16 cellular contexts compared by ENCODE assay signal in genomic region chr6:42251500-42251899, GRCh38. TPM values are rescaled to one million over a fixed set of nuclear protein-coding genes. Genes with fewer than 3 reads are reported as not detected.
DNase-seq lines count a peak whose midpoint lies in the region; ATAC-seq and TF ChIP-seq lines count a peak whose summit lies in the region.
"Had no signal": no experiment of that assay in that cellular context is flagged by ENCODE, and none has a peak within 500 bp of the region (broad histone marks: within the 10 kb centered on the region; RNA-seq: fewer than 3 reads in every experiment).

No MANE protein-coding gene starts in this region.

- H3K27ac ChIP-seq in SK-N-SH (ENCODE audit: low read depth in 2 of 2, low read length in 1 of 2): peak overlapping the region in 1 of 2 experiments; percentile 78; a peak in 2 of 4 replicates
- no peak overlapping the region for H3K27ac ChIP-seq in body of pancreas
- H3K27ac ChIP-seq in left lung: no peak overlapping the region
- H3K27ac ChIP-seq in vagina: peak overlapping the region; percentile 76
- H3K27ac ChIP-seq: KMS-11, tibial artery had no signal

- intact Hi-C loops in body of pancreas (cut with DNase I) (no loop called here), left lung (cut with DNase I) (no loop called here), vagina (cut with DNase I) (no loop called here)

- H3K4me1 ChIP-seq in SK-N-SH (ENCODE audit: control insufficient read depth in 1 of 2, insufficient read depth in 2 of 2, low read depth in 1 of 2, low read length in 1 of 2): peaks cover 12 to 21% of the 10 kb centered on the region in 2 experiments; a peak in 1 of 4 replicates
- peaks cover 13% of the 10 kb centered on the region for H3K4me1 ChIP-seq in body of pancreas
- peaks cover 7 to 10% of the 10 kb centered on the region in 2 donors for H3K4me1 ChIP-seq in left lung
- peaks cover 31% of the 10 kb centered on the region for H3K4me1 ChIP-seq in vagina

- TF ChIP-seq CTCF in SK-N-SH (IDR thresholded peaks at IDR 0.05): no peak
- no peak for TF ChIP-seq CTCF in body of pancreas (IDR thresholded peaks at IDR 0.05)
- no peak for TF ChIP-seq CTCF in left lung (IDR thresholded peaks at IDR 0.05)
- TF ChIP-seq CTCF in vagina (IDR thresholded peaks at IDR 0.05): no peak

- H3K27me3 ChIP-seq in SK-N-SH (ENCODE audit: insufficient read depth) (no peaks in the 10 kb centered on the region), body of pancreas (no peaks in the 10 kb centered on the region), left lung (no peaks in the 10 kb centered on the region), vagina (no peaks in the 10 kb centered on the region)
- H3K27me3 ChIP-seq: dorsolateral prefrontal cortex, tibial artery had no signal

- no peak overlapping the region for H2AFZ ChIP-seq in SK-N-SH (ENCODE audit: low read depth)

- WGBS in SK-N-SH (ENCODE audit: low lambda C conversion rate): 100% methylated on average over 1 of the region's 1 CpG
- WGBS in body of pancreas, 2 donors: 83 to 87% methylated on average over 1 of the region's 1 CpG

- CTCF ChIA-PET in SK-N-SH (lab: Yijun Ruan, JAX): interaction anchor here (0.7 to 1.3 kb wide), 5 partner anchors 8 to 296 kb away, joined by 3 read pairs; no protein-coding TSS in a partner anchor

- H3K79me2 ChIP-seq in SK-N-SH (ENCODE audit: insufficient read depth): no peaks in the 10 kb centered on the region

- TF ChIP-seq POLR2A in body of pancreas (IDR thresholded peaks at IDR 0.05) (no peak), vagina (IDR thresholded peaks at IDR 0.05) (no peak)

- no peak overlapping the region for H3K9ac ChIP-seq in SK-N-SH
- H3K9ac ChIP-seq: KMS-11 had no signal

- no peaks in the 10 kb centered on the region for H3F3A ChIP-seq in SK-N-SH (replicated peaks; ENCODE audit: insufficient read depth)

- DNase-seq in SK-N-SH: no peak
- no peak for DNase-seq in body of pancreas
- DNase-seq in left lung: no peak
- no peak for DNase-seq in vagina (ENCODE audit: extremely low spot score in 2 of 2)
- DNase-seq in HT-29 (ENCODE audit: low spot score): no peak
- DNase-seq in HUDEP-2 (lab: John Stamatoyannopoulos, UW; ENCODE audit: unreplicated experiment in 76 of 76): no peak
- DNase-seq: ACHN; activated CD8-positive, alpha-beta memory T cell treated with anti-CD3 and anti-CD28 coated beads, Interleukin-2, amount 10 ng/mL, durations not matched to agents 7 days and 5 days; activated naive CD8-positive, alpha-beta T cell treated with anti-CD3 and anti-CD28 coated beads, Interleukin-2, amount 10 ng/mL, durations not matched to agents 7 days and 5 days; NCI-H1436 treated with DMSO at 0.1 percent for 48 hours; NCI-H774; tibial artery had no signal

- H3K4me3 ChIP-seq in SK-N-SH (ENCODE audit: low read depth in 2 of 2, low read length in 1 of 2) (no peak overlapping the region), body of pancreas (no peak overlapping the region), left lung (no peak overlapping the region), vagina (no peak overlapping the region)
- H3K4me3 ChIP-seq: dorsolateral prefrontal cortex, tibial artery had no signal

- H3K4me2 ChIP-seq in SK-N-SH: no peak overlapping the region
- H3K4me2 ChIP-seq: KMS-11 had no signal

- no peak for TF ChIP-seq EP300 in SK-N-SH (IDR thresholded peaks at IDR 0.05; ENCODE audit: borderline replicate concordance in 1 of 2, low read depth in 1 of 2, low read length in 1 of 2)

- ATAC-seq in SK-N-SH treated with all-trans-retinoic acid at 6 μM for 48 hours: peak; percentile 43
- ATAC-seq in body of pancreas: peak; percentile 46
- ATAC-seq in left lung: peak; percentile 28
- no peak for ATAC-seq in GM21737 (IDR thresholded peaks at IDR 0.05; ENCODE audit: unreplicated experiment)
- ATAC-seq: activated CD8-positive, alpha-beta memory T cell treated with anti-CD3 and anti-CD28 coated beads, Interleukin-2, amount 10 ng/mL, durations not matched to agents 7 days and 5 days had no signal

- no peak for TF ChIP-seq RAD21 in SK-N-SH (IDR thresholded peaks at IDR 0.05; ENCODE audit: low read length)

- H3K9me2 ChIP-seq in SK-N-SH: no peaks in the 10 kb centered on the region

- H3K36me3 ChIP-seq in SK-N-SH (replicated peaks in 1 of 2; ENCODE audit: control insufficient read depth in 1 of 2, insufficient read depth in 2 of 2, low read length in 1 of 2) (peaks cover 25 to 37% of the 10 kb centered on the region in 2 experiments), body of pancreas (replicated peaks in 1 of 2; ENCODE audit: insufficient read depth in 1 of 2, low read depth in 2 of 2) (no peaks in the 10 kb centered on the region), left lung (peaks cover 0 to 38% of the 10 kb centered on the region in 2 donors), vagina (peaks cover 0 to 20% of the 10 kb centered on the region in 2 donors)

- POLR2A ChIA-PET in SK-N-SH (lab: Yijun Ruan, JAX): interaction anchor here (0.6 kb wide), 1 partner anchor 538 kb away, joined by 5 read pairs; no protein-coding TSS in a partner anchor

- no peaks in the 10 kb centered on the region for H4K20me1 ChIP-seq in SK-N-SH (ENCODE audit: insufficient read depth)

- H3K9me3 ChIP-seq in SK-N-SH (no peaks in the 10 kb centered on the region), body of pancreas (no peaks in the 10 kb centered on the region), left lung (no peaks in the 10 kb centered on the region), vagina (no peaks in the 10 kb centered on the region)
- H3K9me3 ChIP-seq: tibial artery had no signal

TF ChIP-seq in SK-N-SH treated with all-trans-retinoic acid at 6 μM for 48 hours, 23 proteins besides CTCF, POLR2A, EP300 and RAD21 (continues in another document):
- no peak for TF ChIP-seq POU6F1 (CRISPR knock-in tag; IDR thresholded peaks at IDR 0.05; ENCODE audit: borderline replicate concordance, low read depth)
- no peak for TF ChIP-seq SNAI2 (CRISPR knock-in tag; IDR thresholded peaks at IDR 0.05)
- no peak for TF ChIP-seq OSR1 (CRISPR knock-in tag; IDR thresholded peaks at IDR 0.05)

TF ChIP-seq in SK-N-SH, 30 proteins besides CTCF, POLR2A, EP300 and RAD21 (continues in another document):
- no peak for TF ChIP-seq PBX3 (IDR thresholded peaks at IDR 0.05)
- no peak for TF ChIP-seq GABPA (IDR thresholded peaks at IDR 0.05; ENCODE audit: low read depth)
- TF ChIP-seq USF2 (IDR thresholded peaks at IDR 0.05; ENCODE audit: borderline replicate concordance, low read depth, low read length): no peak
- TF ChIP-seq IRF3 (IDR thresholded peaks at IDR 0.05; ENCODE audit: low read depth, low read length): no peak
- TF ChIP-seq SIN3A (IDR thresholded peaks at IDR 0.05; ENCODE audit: borderline replicate concordance, low read depth, low read length): no peak
- TF ChIP-seq FOXJ3 (CRISPR knock-in tag; IDR thresholded peaks at IDR 0.05): no peak
- TF ChIP-seq ZBTB33 (IDR thresholded peaks at IDR 0.05; ENCODE audit: borderline replicate concordance, low read depth): no peak

RNA-seq across cellular contexts. Expression of gene MRPS10, which starts 33.8 kb away (rescaled TPM):
- polyA plus RNA-seq in SK-N-SH (2012; rRNA removed): 29.8 and 35.5 TPM in 2 replicates
- polyA plus RNA-seq in SK-N-SH (2012; cell fraction: cytosol; rRNA removed): 47.9 and 55.7 TPM in 2 replicates
- 6.6 and 12.2 TPM in 2 replicates for polyA plus RNA-seq in SK-N-SH (2012; cell fraction: nucleus; rRNA removed)
- total RNA-seq in body of pancreas: 10 to 100 TPM in 1 of 2 donors, 1 to 10 TPM in 1; 8.9 to 14.0 TPM
- 10 to 100 TPM; 25.4 to 30.8 TPM for total RNA-seq in left lung
- total RNA-seq in vagina: 21.4 TPM
- total RNA-seq in HT-29 (2014; rRNA removed; shearing (Covaris generic)): 24.2 and 24.7 TPM in 2 replicates

RNA-seq across cellular contexts. Expression of gene GUCA1B, which starts 56.7 kb away (rescaled TPM):
- polyA plus RNA-seq in SK-N-SH (2012; rRNA removed): 1.0 and 1.2 TPM in 2 replicates
- polyA plus RNA-seq in SK-N-SH (2012; cell fraction: cytosol; rRNA removed): 0.51 and 0.79 TPM in 2 replicates
- 2.2 and 2.4 TPM in 2 replicates for polyA plus RNA-seq in SK-N-SH (2012; cell fraction: nucleus; rRNA removed)
- total RNA-seq in body of pancreas (not detected), left lung (1 to 10 TPM in 1 of 2 donors, under 1 TPM in 1; 0.38 to 1.7 TPM), vagina (not detected)
- total RNA-seq in HT-29 (2014; rRNA removed; shearing (Covaris generic)): 0.08 TPM in 1 of 2 replicates, not detected in the other
